In the genomic region with DNA sequence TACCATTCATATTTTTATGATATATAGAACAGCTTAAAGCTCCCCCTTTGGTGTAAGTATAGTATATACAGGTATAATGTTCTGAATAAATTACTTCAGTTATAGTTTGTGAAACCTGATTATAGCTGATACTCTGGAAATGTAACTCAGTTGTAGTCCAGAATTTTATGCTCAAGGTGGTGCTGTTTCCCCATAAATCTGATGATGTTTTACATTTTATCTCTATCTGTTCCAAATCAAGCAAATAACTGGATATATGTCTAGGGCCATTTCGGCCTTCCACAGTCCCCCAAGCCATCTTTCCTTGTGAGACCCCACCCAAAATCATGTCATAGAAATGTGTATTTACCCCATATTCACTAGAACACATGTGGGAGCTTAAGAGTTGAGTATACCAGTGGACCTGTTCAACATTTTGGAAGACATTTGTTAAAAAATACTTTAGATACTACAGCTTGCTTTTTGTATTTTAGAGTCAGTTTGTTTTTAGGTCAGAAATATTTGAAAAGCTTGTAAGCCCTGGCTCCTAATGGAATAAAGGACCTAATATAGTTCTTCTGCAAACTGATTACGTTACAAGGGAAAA, we compare ENCODE assay signal across 9 cellular contexts.
DNase-seq lines count a peak whose midpoint lies in the region; ATAC-seq and TF ChIP-seq lines count a peak whose summit lies in the region.
"Had no signal": no experiment of that assay in that cellular context is flagged by ENCODE, and none has a peak within 500 bp of the region (broad histone marks: within the 10 kb centered on the region; RNA-seq: fewer than 3 reads in every experiment).

No MANE protein-coding gene starts in this region.

- H3K27ac ChIP-seq in left lung (peak overlapping the region; percentile 31 to 58), vagina (no peak overlapping the region)

- no peaks in the 10 kb centered on the region for H3K9me3 Mint-ChIP-seq in stimulated activated naive CD8-positive, alpha-beta T cell treated with anti-CD3 and anti-CD28 coated beads, Interleukin-15, amount 100 ng/mL, for 72 hours
- H3K9me3 Mint-ChIP-seq in activated CD4-positive, alpha-beta memory T cell treated with anti-CD3 and anti-CD28 coated beads, Interleukin-2, amount 10 ng/mL, durations not matched to agents 7 days and 5 days = no peaks in the 10 kb centered on the region
- H3K9me3 Mint-ChIP-seq: dendritic cell treated with granulocyte-macrophage colony-stimulating factor and Interleukin-4, amounts not matched to agents 40 ng/mL and 50 ng/mL, for 4 days had no signal

- POLR2A ChIA-PET in activated CD4-positive, alpha-beta memory T cell treated with anti-CD3 and anti-CD28 coated beads, Interleukin-2, amount 10 ng/mL, durations not matched to agents 7 days and 5 days (lab: Charles Lee) = no interaction called here

- H3K4me1 Mint-ChIP-seq in stimulated activated naive CD8-positive, alpha-beta T cell treated with anti-CD3 and anti-CD28 coated beads, Interleukin-15, amount 100 ng/mL, for 72 hours = no peaks in the 10 kb centered on the region
- peaks cover 3% of the 10 kb centered on the region for H3K4me1 Mint-ChIP-seq in activated CD4-positive, alpha-beta memory T cell treated with anti-CD3 and anti-CD28 coated beads, Interleukin-2, amount 10 ng/mL, durations not matched to agents 7 days and 5 days

- intact Hi-C loops in left lung (cut with DNase I) (loop anchor here in 1 of 2 donors (5.0 kb wide), 2 partner anchors 273 to 423 kb away; no protein-coding TSS in a partner anchor), vagina (cut with DNase I) (loop anchor here (10.0 kb wide), 1 partner anchor 425 kb away; no protein-coding TSS in a partner anchor)

- H3K9me3 ChIP-seq in left lung (no peaks in the 10 kb centered on the region), vagina (no peaks in the 10 kb centered on the region)

- CTCF ChIA-PET in activated CD4-positive, alpha-beta memory T cell treated with anti-CD3 and anti-CD28 coated beads, Interleukin-2, amount 10 ng/mL, durations not matched to agents 7 days and 5 days (lab: Charles Lee) = interaction anchor here (0.8 to 4.8 kb wide), 17 partner anchors 9 to 428 kb away, joined by 3 to 37 read pairs (median 4); a partner anchor contains a TSS

- peak; percentile 39 for ATAC-seq in stimulated activated naive CD8-positive, alpha-beta T cell treated with anti-CD3 and anti-CD28 coated beads, Interleukin-15, amount 100 ng/mL, for 72 hours
- ATAC-seq in stimulated activated naive CD8-positive, alpha-beta T cell treated with anti-CD3 and anti-CD28 coated beads, Interleukin-15, Interleukin-2, amounts not matched to agents 100 U/mL and 50 U/mL, for 24 hours = no peak
- ATAC-seq in left lung = peak; percentile 80
- no peak for ATAC-seq in HG03469 (IDR thresholded peaks at IDR 0.05; ENCODE audit: unreplicated experiment)

- no peaks in the 10 kb centered on the region for H3K27me3 Mint-ChIP-seq in stimulated activated naive CD8-positive, alpha-beta T cell treated with anti-CD3 and anti-CD28 coated beads, Interleukin-15, amount 100 ng/mL, for 72 hours
- no peaks in the 10 kb centered on the region for H3K27me3 Mint-ChIP-seq in activated CD4-positive, alpha-beta memory T cell treated with anti-CD3 and anti-CD28 coated beads, Interleukin-2, amount 10 ng/mL, durations not matched to agents 7 days and 5 days
- H3K27me3 Mint-ChIP-seq: dendritic cell treated with granulocyte-macrophage colony-stimulating factor and Interleukin-4, amounts not matched to agents 40 ng/mL and 50 ng/mL, for 4 days had no signal

- H3K4me3 ChIP-seq in left lung (no peak overlapping the region), vagina (peak overlapping the region in 1 of 2 donors; percentile 4)

- H3K4me1 ChIP-seq in left lung (peaks cover 0 to 4% of the 10 kb centered on the region in 2 donors), vagina (no peaks in the 10 kb centered on the region)

- no peak for TF ChIP-seq POLR2A in vagina (IDR thresholded peaks at IDR 0.05)

- DNase-seq in stimulated activated naive CD8-positive, alpha-beta T cell treated with anti-CD3 and anti-CD28 coated beads, Interleukin-15, amount 100 ng/mL, for 72 hours = peak in 1 of 2 donors; percentile 19
- no peak for DNase-seq in stimulated activated naive CD8-positive, alpha-beta T cell treated with anti-CD3 and anti-CD28 coated beads, Interleukin-15, Interleukin-2, amounts not matched to agents 100 U/mL and 50 U/mL, for 24 hours
- DNase-seq in NCI-H69 (lab: John Stamatoyannopoulos, UW) (peak; percentile 59), cerebellar cortex (ENCODE audit: low spot score) (peak; percentile 72), left lung (no peak), vagina (ENCODE audit: extremely low spot score in 2 of 2) (no peak)
- DNase-seq in activated CD4-positive, alpha-beta memory T cell treated with anti-CD3 and anti-CD28 coated beads, Interleukin-2, amount 10 ng/mL, durations not matched to agents 7 days and 5 days = no peak

- no peak overlapping the region for H3K27ac Mint-ChIP-seq in stimulated activated naive CD8-positive, alpha-beta T cell treated with anti-CD3 and anti-CD28 coated beads, Interleukin-15, amount 100 ng/mL, for 72 hours
- H3K27ac Mint-ChIP-seq in activated CD4-positive, alpha-beta memory T cell treated with anti-CD3 and anti-CD28 coated beads, Interleukin-2, amount 10 ng/mL, durations not matched to agents 7 days and 5 days = no peak overlapping the region
- H3K27ac Mint-ChIP-seq: dendritic cell treated with granulocyte-macrophage colony-stimulating factor and Interleukin-4, amounts not matched to agents 40 ng/mL and 50 ng/mL, for 4 days had no signal

- H3K36me3 Mint-ChIP-seq in activated CD4-positive, alpha-beta memory T cell treated with anti-CD3 and anti-CD28 coated beads, Interleukin-2, amount 10 ng/mL, durations not matched to agents 7 days and 5 days (ENCODE audit: low read depth) = peaks cover 5% of the 10 kb centered on the region

- TF ChIP-seq CTCF in left lung (IDR thresholded peaks at IDR 0.05) (peak; percentile 34 to 44), vagina (IDR thresholded peaks at IDR 0.05) (peak; percentile 54 to 72 (median 65))

- H3K27me3 ChIP-seq in left lung = no peaks in the 10 kb centered on the region
- no peaks in the 10 kb centered on the region for H3K27me3 ChIP-seq in vagina

- H3K36me3 ChIP-seq in left lung (peaks cover 0 to 22% of the 10 kb centered on the region in 2 donors), vagina (no peaks in the 10 kb centered on the region)

- no peak overlapping the region for H3K4me3 Mint-ChIP-seq in stimulated activated naive CD8-positive, alpha-beta T cell treated with anti-CD3 and anti-CD28 coated beads, Interleukin-15, amount 100 ng/mL, for 72 hours
- no peak overlapping the region for H3K4me3 Mint-ChIP-seq in activated CD4-positive, alpha-beta memory T cell treated with anti-CD3 and anti-CD28 coated beads, Interleukin-2, amount 10 ng/mL, durations not matched to agents 7 days and 5 days
- H3K4me3 Mint-ChIP-seq: dendritic cell treated with granulocyte-macrophage colony-stimulating factor and Interleukin-4, amounts not matched to agents 40 ng/mL and 50 ng/mL, for 4 days had no signal

Comparison
In these comparisons a context has a peak if more than half of its experiments do, and no peak if none do; other contexts are left out.
1. ATAC-seq: peak in stimulated activated naive CD8-positive, alpha-beta T cell treated with anti-CD3 and anti-CD28 coated beads, Interleukin-15, amount 100 ng/mL, for 72 hours (single experiment) and left lung (single experiment); none in stimulated activated naive CD8-positive, alpha-beta T cell treated with anti-CD3 and anti-CD28 coated beads, Interleukin-15, Interleukin-2, amounts not matched to agents 100 U/mL and 50 U/mL, for 24 hours (single experiment) and HG03469 (single experiment).
2. DNase-seq: peak in NCI-H69 (single experiment) and cerebellar cortex (single experiment); none in stimulated activated naive CD8-positive, alpha-beta T cell treated with anti-CD3 and anti-CD28 coated beads, Interleukin-15, Interleukin-2, amounts not matched to agents 100 U/mL and 50 U/mL, for 24 hours (single experiment), left lung (0 of 2), vagina (0 of 2) and activated CD4-positive, alpha-beta memory T cell treated with anti-CD3 and anti-CD28 coated beads, Interleukin-2, amount 10 ng/mL, durations not matched to agents 7 days and 5 days (single experiment).